ENCODE assay signal across 34 cellular contexts in genomic region chr6:128361378-128361777, GRCh38.
"Had no signal": no experiment of that assay in that cellular context is flagged by ENCODE, and none has a peak within 500 bp of the region (broad histone marks: within the 10 kb centered on the region; RNA-seq: fewer than 3 reads in every experiment).

No MANE protein-coding gene starts in this region.

- H3K4me1 ChIP-seq: adrenal gland had no signal

- H3K27ac ChIP-seq: adrenal gland, body of pancreas, brain microvascular endothelial cell, VCaP had no signal

- ATAC-seq: activated CD8-positive, alpha-beta T cell treated with anti-CD3 and anti-CD28 coated beads for 36 hours; activated naive CD4-positive, alpha-beta T cell treated with anti-CD3 and anti-CD28 coated beads, Interleukin-2, amount 50 U/mL, for 72 hours; activated T-cell treated with anti-CD3 and anti-CD28 coated beads, Interleukin-2, amount 50 U/mL, for 4 hours; activated T-cell treated with anti-CD3 and anti-CD28 coated beads, Interleukin-2, amount 50 U/mL, for 72 hours; activated T-helper 17 cell treated with anti-CD3 and anti-CD28 coated beads, Interleukin-2, amount 50 U/mL, for 72 hours; body of pancreas had no signal

- DNase-seq: activated B cell treated with CpG ODN at 0.5 μM for 24 hours; activated CD4-positive, alpha-beta memory T cell treated with anti-CD3 and anti-CD28 coated beads for 36 hours; activated CD4-positive, alpha-beta T cell treated with anti-CD3 and anti-CD28 coated beads for 4 hours; activated CD4-positive, alpha-beta T cell treated with anti-CD3 and anti-CD28 coated beads, Interleukin-2, amount 10 ng/mL, durations not matched to agents 24 days and 14 days; activated CD4-positive, alpha-beta T cell treated with anti-CD3 and anti-CD28 coated beads, Interleukin-2, amount 50 U/mL, for 1 hour; activated CD4-positive, alpha-beta T cell treated with anti-CD3 and anti-CD28 coated beads, Interleukin-2, amount 50 U/mL, for 4 hours; activated CD4-positive, CD25-positive, alpha-beta regulatory T cell treated with anti-CD3 and anti-CD28 coated beads, Interleukin-2, amount 50 U/mL, for 72 hours; activated CD8-positive, alpha-beta memory T cell treated with anti-CD3 and anti-CD28 coated beads, Interleukin-2, amount 50 U/mL, for 4 hours; activated CD8-positive, alpha-beta T cell treated with anti-CD3 and anti-CD28 coated beads for 36 hours; activated effector memory CD4-positive, alpha-beta T cell treated with anti-CD3 and anti-CD28 coated beads, Interleukin-2, amount 50 U/mL, for 16 hours; activated gamma-delta T cell treated with Interleukin-2 at 50 U/mL for 16 hours; activated naive CD4-positive, alpha-beta T cell; activated naive CD4-positive, alpha-beta T cell treated with anti-CD3 and anti-CD28 coated beads for 36 hours; activated naive CD4-positive, alpha-beta T cell treated with anti-CD3 and anti-CD28 coated beads, Interleukin-2, amount 50 U/mL, for 16 hours; activated naive CD8-positive, alpha-beta T cell treated with anti-CD3 and anti-CD28 coated beads for 36 hours; activated T-cell treated with anti-CD3 and anti-CD28 coated beads for 4 hours; activated T-cell treated with anti-CD3 and anti-CD28 coated beads, Interleukin-2, amount 50 U/mL, for 1 hour; activated T-cell treated with anti-CD3 and anti-CD28 coated beads, Interleukin-2, amount 50 U/mL, for 4 hours; activated T-cell treated with anti-CD3 and anti-CD28 coated beads, Interleukin-2, amount 50 U/mL, for 72 hours; adrenal gland; amniotic stem cell; aorta; body of pancreas; brain microvascular endothelial cell; central memory CD4-positive, alpha-beta T cell; SW 1271; T-helper 1 cell; T-helper 2 cell; T-helper 9 cell had no signal

- H3K36me3 ChIP-seq: adrenal gland, brain microvascular endothelial cell had no signal

- H3K9me3 ChIP-seq: adrenal gland, body of pancreas had no signal

- H3K27me3 ChIP-seq: adrenal gland, body of pancreas, brain microvascular endothelial cell had no signal

- H3K4me3 ChIP-seq: adrenal gland, body of pancreas had no signal

- FAIRE-seq: astrocyte, TTC549 had no signal
